In the genomic region with DNA sequence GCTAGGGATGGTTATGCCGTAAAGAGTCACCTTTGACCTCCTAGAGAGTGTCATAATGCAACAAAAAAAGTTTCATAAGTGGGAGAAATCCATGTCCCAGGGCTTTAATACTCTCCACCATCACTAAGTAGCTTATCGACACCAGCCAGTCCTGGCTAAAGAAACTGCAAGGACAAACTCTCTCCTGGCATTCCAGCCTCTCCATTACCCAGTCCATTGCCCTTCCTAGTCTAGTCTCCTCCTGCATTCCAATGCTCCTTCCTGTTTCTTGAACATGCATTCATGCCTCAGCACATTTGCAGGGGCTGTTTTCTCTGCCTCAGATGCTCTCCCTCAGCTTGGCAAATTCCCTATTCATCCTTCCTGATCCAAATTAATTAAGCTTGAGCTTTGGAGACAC, we compare ENCODE assay signal across 1 cellular context.
TF ChIP-seq lines count a peak whose summit lies in the region.

No MANE protein-coding gene starts in this region.

TF ChIP-seq in WTC11, 78 proteins besides CTCF, POLR2A, EP300 and RAD21 (continued from another document):
- TF ChIP-seq HMGXB4 (CRISPR knock-in tag; IDR thresholded peaks at IDR 0.05) (no peak), NR1H2 (CRISPR knock-in tag; IDR thresholded peaks at IDR 0.05) (no peak), HMGA2 (CRISPR knock-in tag; IDR thresholded peaks at IDR 0.05) (no peak)
- TF ChIP-seq, protein P1, sequence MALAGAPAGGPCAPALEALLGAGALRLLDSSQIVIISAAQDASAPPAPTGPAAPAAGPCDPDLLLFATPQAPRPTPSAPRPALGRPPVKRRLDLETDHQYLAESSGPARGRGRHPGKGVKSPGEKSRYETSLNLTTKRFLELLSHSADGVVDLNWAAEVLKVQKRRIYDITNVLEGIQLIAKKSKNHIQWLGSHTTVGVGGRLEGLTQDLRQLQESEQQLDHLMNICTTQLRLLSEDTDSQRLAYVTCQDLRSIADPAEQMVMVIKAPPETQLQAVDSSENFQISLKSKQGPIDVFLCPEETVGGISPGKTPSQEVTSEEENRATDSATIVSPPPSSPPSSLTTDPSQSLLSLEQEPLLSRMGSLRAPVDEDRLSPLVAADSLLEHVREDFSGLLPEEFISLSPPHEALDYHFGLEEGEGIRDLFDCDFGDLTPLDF (CRISPR knock-in tag; IDR thresholded peaks at IDR 0.05), result no peak
